1 cellular context compared by ENCODE assay signal in genomic region chr6:656460-657252, GRCh38.
TF ChIP-seq lines count a peak whose summit lies in the region.

Gene HUS1B (minus strand): TSS chr6:657100. CDS start chr6:656944, 156 bp downstream.

TF ChIP-seq in H1, 55 proteins besides CTCF, POLR2A, EP300 and RAD21:
- TF ChIP-seq BACH1 (IDR thresholded peaks at IDR 0.05; ENCODE audit: low read length) (no peak), PHF8 (conservative IDR thresholded peaks at IDR 0.05; ENCODE audit: low read depth, low read length) (no peak), GTF2F1 (IDR thresholded peaks at IDR 0.05; ENCODE audit: borderline replicate concordance, low read depth, low read length) (no peak), SAP30 (IDR thresholded peaks at IDR 0.05; ENCODE audit: insufficient read depth, insufficient replicate concordance, low read length) (no peak), JUND (IDR thresholded peaks at IDR 0.05; ENCODE audit: low read length) (no peak), SIN3A (conservative IDR thresholded peaks at IDR 0.05 in 1 of 2, IDR thresholded peaks at IDR 0.05 in 1 of 2; ENCODE audit: low read depth in 1 of 2, low read length in 2 of 2) (no peak), CREB1 (IDR thresholded peaks at IDR 0.05) (no peak), YY1 (IDR thresholded peaks at IDR 0.05; ENCODE audit: low read depth, low read length) (no peak), CTBP2 (IDR thresholded peaks at IDR 0.05; ENCODE audit: borderline replicate concordance, insufficient read depth, insufficient read length, low read length) (no peak)
